In the genomic region with DNA sequence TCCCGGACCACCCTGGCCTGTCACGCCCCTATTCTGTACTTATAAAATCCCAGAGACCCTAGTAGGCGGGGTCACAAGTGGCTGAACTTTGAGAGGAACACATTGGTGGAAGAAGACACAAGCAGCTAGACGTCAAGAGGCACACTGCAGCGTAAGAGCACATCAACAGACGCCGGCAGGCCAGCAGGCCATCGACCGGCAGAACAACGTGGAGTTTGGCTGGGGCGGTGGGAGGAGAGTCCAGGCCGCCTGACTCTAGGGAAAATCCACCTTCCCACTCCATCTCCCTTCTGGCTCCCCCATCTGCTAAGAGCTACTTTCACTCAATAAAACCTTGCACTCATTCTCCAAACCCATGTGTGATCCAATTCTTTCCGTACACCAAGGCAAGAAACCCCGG, we compare ENCODE assay signal across 19 cellular contexts.
DNase-seq lines count a peak whose midpoint lies in the region; ATAC-seq, FAIRE-seq and TF ChIP-seq lines count a peak whose summit lies in the region.
"Had no signal": no experiment of that assay in that cellular context is flagged by ENCODE, and none has a peak within 500 bp of the region (broad histone marks: within the 10 kb centered on the region; RNA-seq: fewer than 3 reads in every experiment).

No MANE protein-coding gene starts in this region.

- H4K8ac ChIP-seq in IMR-90 (ENCODE audit: low read depth in 2 of 2, low read length in 2 of 2), result no peak overlapping the region
- no peak overlapping the region for H4K8ac ChIP-seq in mesendoderm (ENCODE audit: low read depth, low read length)

- H2AK9ac ChIP-seq in IMR-90 (replicated peaks; ENCODE audit: low read depth, low read length, poor library complexity), result no peak overlapping the region

- H2BK120ac ChIP-seq in IMR-90 (ENCODE audit: low read depth, low read length) (no peak overlapping the region), mesendoderm (ENCODE audit: low read depth, low read length) (no peak overlapping the region)

- H3K27me3 Mint-ChIP-seq in chondrocyte (ENCODE audit: low read depth) (no peaks in the 10 kb centered on the region), mesothelial cell of epicardium (ENCODE audit: low read depth) (no peaks in the 10 kb centered on the region)
- H3K27me3 Mint-ChIP-seq: CD4-positive, alpha-beta T cell; IgD-negative memory B cell had no signal

- no peak overlapping the region for H2BK15ac ChIP-seq in IMR-90 (ENCODE audit: low read depth, low read length)
- H2BK15ac ChIP-seq in mesendoderm (replicated peaks; ENCODE audit: low read depth), result no peak overlapping the region

- 95% methylated on average over 4 of the region's 14 CpGs; no CpG with 5 or more reads in 1 of the 2 experiments for WGBS in IMR-90 (ENCODE audit: extremely low coverage in 2 of 2, insufficient read length in 1 of 2), 2 experiments
- WGBS in mesendoderm (ENCODE audit: extremely low coverage, insufficient coverage, low lambda C conversion rate), result no CpG with 5 or more reads among the region's 14 CpGs

- H2AK5ac ChIP-seq in IMR-90 (ENCODE audit: low read depth, low read length) (no peak overlapping the region; the same call in 1 of the 2 replicates), mesendoderm (ENCODE audit: low read length) (no peak overlapping the region)

- H2BK5ac ChIP-seq in IMR-90 (ENCODE audit: low read depth, low read length, poor library complexity, severe bottlenecking) (no peak overlapping the region), mesendoderm (ENCODE audit: low read length) (no peak overlapping the region)

- no peak overlapping the region for H3K9ac ChIP-seq in IMR-90 (ENCODE audit: low read depth, low read length)
- H3K9ac ChIP-seq in mesendoderm (ENCODE audit: low read length), result no peak overlapping the region

- no peak for DNase-seq in IMR-90
- peak; percentile 68 for DNase-seq in chondrocyte (ENCODE audit: low spot score)
- no peak for DNase-seq in mesendoderm
- DNase-seq in H54 (ENCODE audit: insufficient read length, low spot score), result no peak
- DNase-seq in T-helper 9 cell, result no peak
- no peak for DNase-seq in mesothelial cell of epicardium (ENCODE audit: low spot score in 2 of 2, unreplicated experiment in 2 of 2)
- no peak for DNase-seq in RPMI8226
- DNase-seq: ACHN; BE2C; CD4-positive, alpha-beta T cell; DMS153; DMS79; GF-D8; HCEC 1CT; KBM-7 had no signal

- intact Hi-C loops in IMR-90 (cut with micrococcal nuclease), result no loop called here

- no peak overlapping the region for H3K14ac ChIP-seq in IMR-90 (replicated peaks; ENCODE audit: low read depth, low read length)

- no peaks in the 10 kb centered on the region for H3K9me1 ChIP-seq in IMR-90 (ENCODE audit: insufficient read depth, low read length)

- CTCF ChIA-PET in IMR-90 (lab: Yijun Ruan, JAX), result interaction anchor here (1.3 kb wide), 1 partner anchor 13 kb away, joined by 3 read pairs; no protein-coding TSS in a partner anchor

- TF ChIP-seq CTCF in IMR-90 (conservative IDR thresholded peaks at IDR 0.05; ENCODE audit: low read depth, low read length), result no peak
- no peak for TF ChIP-seq CTCF in chondrocyte (IDR thresholded peaks at IDR 0.05)
- TF ChIP-seq CTCF in mesothelial cell of epicardium (IDR thresholded peaks at IDR 0.05; ENCODE audit: unreplicated experiment), result no peak

- H3K27ac Mint-ChIP-seq in chondrocyte (ENCODE audit: unreplicated experiment) (no peak overlapping the region), mesothelial cell of epicardium (no peak overlapping the region)
- H3K27ac Mint-ChIP-seq: CD4-positive, alpha-beta T cell; IgD-negative memory B cell had no signal

- H3K4me2 ChIP-seq in IMR-90 (ENCODE audit: low read depth, low read length), result no peak overlapping the region
- H3K4me2 ChIP-seq in mesendoderm (ENCODE audit: low read length), result no peak overlapping the region

- TF ChIP-seq POLR2A in IMR-90 (IDR thresholded peaks at IDR 0.05; ENCODE audit: low read depth, low read length) (no peak), H54 (IDR thresholded peaks at IDR 0.05; ENCODE audit: low read depth, low read length) (no peak)

- no peaks in the 10 kb centered on the region for H4K20me1 ChIP-seq in IMR-90 (ENCODE audit: insufficient read depth, low read length)

- in situ Hi-C loops in IMR-90 (cut with MboI; ENCODE audit: low sequenced_read_pairs), result no loop called here

- H3K27me3 ChIP-seq in IMR-90 (ENCODE audit: control insufficient read depth, insufficient read depth, low read length), result no peaks in the 10 kb centered on the region
- H3K27me3 ChIP-seq in mesendoderm (ENCODE audit: insufficient read depth, low read length, poor library complexity), result no peaks in the 10 kb centered on the region
- H3K27me3 ChIP-seq: BE2C had no signal

- no peak overlapping the region for H4K91ac ChIP-seq in IMR-90 (ENCODE audit: insufficient read depth, low read depth, low read length)

- POLR2A ChIA-PET in IMR-90 (lab: Charles Lee; ENCODE audit: unreplicated experiment), result no interaction called here

- no peak for FAIRE-seq in H54 (lab: Jason Lieb, UNC)
- FAIRE-seq: A204.1, HTR-8/SVneo had no signal

- H3K36me3 Mint-ChIP-seq in chondrocyte (ENCODE audit: low read depth) (no peaks in the 10 kb centered on the region), mesothelial cell of epicardium (no peaks in the 10 kb centered on the region)
- H3K36me3 Mint-ChIP-seq: IgD-negative memory B cell had no signal

- H3K36me3 ChIP-seq in IMR-90 (ENCODE audit: control insufficient read depth, insufficient read depth, low read length), result no peaks in the 10 kb centered on the region
- no peaks in the 10 kb centered on the region for H3K36me3 ChIP-seq in mesendoderm (ENCODE audit: control insufficient read depth, insufficient read depth, low read length)
- H3K36me3 ChIP-seq: BE2C had no signal

- H3K4ac ChIP-seq in IMR-90 (ENCODE audit: low read depth, low read length) (no peak overlapping the region), mesendoderm (ENCODE audit: low read depth, low read length) (no peak overlapping the region)

- no peaks in the 10 kb centered on the region for H3K9me3 ChIP-seq in IMR-90 (ENCODE audit: control insufficient read depth, insufficient read depth, low read length)
- H3K9me3 ChIP-seq: BE2C had no signal

- no peak overlapping the region for H2BK20ac ChIP-seq in IMR-90 (ENCODE audit: low read depth, low read length)

- H4K5ac ChIP-seq in IMR-90 (ENCODE audit: low read depth, low read length), result no peak overlapping the region
- no peak overlapping the region for H4K5ac ChIP-seq in mesendoderm (ENCODE audit: low read length)

- H3K79me2 ChIP-seq in mesendoderm (ENCODE audit: control insufficient read depth, insufficient read depth, low read length), result no peaks in the 10 kb centered on the region

- no peak for TF ChIP-seq RAD21 in IMR-90 (IDR thresholded peaks at IDR 0.05; ENCODE audit: low read length)

- no peaks in the 10 kb centered on the region for H3K79me1 ChIP-seq in IMR-90 (ENCODE audit: low read depth in 1 of 2, low read length in 2 of 2)
- no peaks in the 10 kb centered on the region for H3K79me1 ChIP-seq in mesendoderm (ENCODE audit: low read length)

- H3K9me3 Mint-ChIP-seq in chondrocyte (ENCODE audit: low read depth) (no peaks in the 10 kb centered on the region), mesothelial cell of epicardium (peaks cover 12% of the 10 kb centered on the region)
- H3K9me3 Mint-ChIP-seq: CD4-positive, alpha-beta T cell had no signal

- H3K23ac ChIP-seq in IMR-90 (ENCODE audit: low read depth, low read length) (no peak overlapping the region), mesendoderm (ENCODE audit: low read length) (no peak overlapping the region)

- H2AFZ ChIP-seq in IMR-90 (replicated peaks; ENCODE audit: low read length, poor library complexity), result peak overlapping the region; percentile 14

- H3K18ac ChIP-seq in IMR-90 (ENCODE audit: low read depth, low read length), result no peak overlapping the region
- no peak overlapping the region for H3K18ac ChIP-seq in mesendoderm (ENCODE audit: low read length)

- H3K27ac ChIP-seq in IMR-90 (ENCODE audit: insufficient read depth, low read length) (no peak overlapping the region), mesendoderm (ENCODE audit: low read depth, low read length) (no peak overlapping the region)
- H3K27ac ChIP-seq: C4-2B had no signal

- no peak overlapping the region for H3K4me3 Mint-ChIP-seq in chondrocyte (ENCODE audit: unreplicated experiment)
- H3K4me3 Mint-ChIP-seq in mesothelial cell of epicardium, result no peak overlapping the region
- H3K4me3 Mint-ChIP-seq: CD4-positive, alpha-beta T cell had no signal

- no peak overlapping the region for H3K4me3 ChIP-seq in IMR-90 (ENCODE audit: insufficient read depth, low read depth, low read length)
- no peak overlapping the region for H3K4me3 ChIP-seq in mesendoderm (ENCODE audit: low read length)

- BruUV-seq in IMR-90 (replicated peaks; lab: Mats Ljungman, UMichigan), result no TSS peak

- H3K4me1 Mint-ChIP-seq in chondrocyte (ENCODE audit: low read depth), result no peaks in the 10 kb centered on the region
- H3K4me1 Mint-ChIP-seq in mesothelial cell of epicardium, result peaks cover 4% of the 10 kb centered on the region
- H3K4me1 Mint-ChIP-seq: IgD-negative memory B cell had no signal

- ATAC-seq in IMR-90 (ENCODE audit: low read depth), result no peak

- H3K56ac ChIP-seq in IMR-90 (ENCODE audit: extremely low read depth, insufficient read depth, low read length) (no peak overlapping the region), mesendoderm (ENCODE audit: low read length) (peak overlapping the region; percentile 25)

- dilution Hi-C loops in IMR-90 (cut with HindIII; ENCODE audit: low sequenced_read_pairs, unreplicated experiment), result no loop called here

- no peaks in the 10 kb centered on the region for H3K4me1 ChIP-seq in IMR-90 (ENCODE audit: control insufficient read depth, insufficient read depth, low read length)
- H3K4me1 ChIP-seq in mesendoderm (ENCODE audit: control insufficient read depth, low read depth, low read length), result no peaks in the 10 kb centered on the region
- H3K4me1 ChIP-seq: BE2C had no signal

TF ChIP-seq in IMR-90, 13 proteins besides CTCF, POLR2A, EP300 and RAD21 (continues in another document):
- TF ChIP-seq MAZ (IDR thresholded peaks at IDR 0.05; ENCODE audit: borderline replicate concordance, low read depth, low read length) (no peak), RFX5 (IDR thresholded peaks at IDR 0.05; ENCODE audit: low read depth, low read length) (no peak), MAFK (IDR thresholded peaks at IDR 0.05; ENCODE audit: low read depth, low read length) (no peak)
- TF ChIP-seq, protein P1, sequence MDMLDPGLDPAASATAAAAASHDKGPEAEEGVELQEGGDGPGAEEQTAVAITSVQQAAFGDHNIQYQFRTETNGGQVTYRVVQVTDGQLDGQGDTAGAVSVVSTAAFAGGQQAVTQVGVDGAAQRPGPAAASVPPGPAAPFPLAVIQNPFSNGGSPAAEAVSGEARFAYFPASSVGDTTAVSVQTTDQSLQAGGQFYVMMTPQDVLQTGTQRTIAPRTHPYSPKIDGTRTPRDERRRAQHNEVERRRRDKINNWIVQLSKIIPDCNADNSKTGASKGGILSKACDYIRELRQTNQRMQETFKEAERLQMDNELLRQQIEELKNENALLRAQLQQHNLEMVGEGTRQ (IDR thresholded peaks at IDR 0.05; ENCODE audit: low read depth, low read length), result no peak
